22 cellular contexts compared by ENCODE assay signal in the genomic region with DNA sequence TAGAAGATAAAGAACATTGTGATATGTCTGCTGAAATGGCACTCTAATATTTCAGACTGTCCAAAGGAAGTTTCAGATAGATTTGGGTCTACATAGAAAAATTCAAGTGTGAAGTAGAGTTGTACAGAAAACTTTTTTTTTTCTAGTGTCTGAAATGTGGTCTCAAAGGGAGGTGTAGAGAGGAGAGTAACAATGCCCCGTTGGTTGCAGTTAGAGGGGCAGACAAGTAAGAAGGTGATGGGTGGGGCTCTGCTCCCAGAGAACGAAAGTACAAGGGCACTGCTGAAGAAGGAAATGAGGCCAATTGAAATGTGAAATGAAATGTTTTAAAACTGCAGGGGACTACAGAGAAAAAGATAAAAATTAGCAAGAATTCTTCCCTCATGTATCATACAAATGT.
DNase-seq lines count a peak whose midpoint lies in the region; ATAC-seq and TF ChIP-seq lines count a peak whose summit lies in the region.
"Had no signal": no experiment of that assay in that cellular context is flagged by ENCODE, and none has a peak within 500 bp of the region (broad histone marks: within the 10 kb centered on the region; RNA-seq: fewer than 3 reads in every experiment).

No MANE protein-coding gene starts in this region.

- DNase-seq in SJSA1 (ENCODE audit: low read depth in 1 of 2, low spot score in 2 of 2) (peak; percentile 47 to 71), naive B cell (no peak), type B pancreatic cell (ENCODE audit: extremely low spot score, unreplicated experiment) (no peak), COLO829 (ENCODE audit: low spot score) (no peak), NCI-H1105 treated with DMSO at 0.1 percent for 48 hours (lab: John Stamatoyannopoulos, UW) (no peak)
- no peak for DNase-seq in activated CD8-positive, alpha-beta memory T cell treated with anti-CD3 and anti-CD28 coated beads, Interleukin-2, amount 50 U/mL, for 4 hours
- DNase-seq: ACHN; CD8-positive, alpha-beta T cell; MM.1S; NCI-H1048; NCI-H1436 treated with DMSO at 0.1 percent for 48 hours; NCI-H2029; NCI-H2227 treated with DMSO at 0.1 percent for 48 hours; NCI-H510A treated with DMSO at 0.1 percent for 48 hours; NCI-H748 treated with DMSO at 0.1 percent for 48 hours; SHP77 treated with DMSO at 0.1 percent for 48 hours had no signal

- POLR2A ChIA-PET in HEK293 (lab: Yijun Ruan, JAX): no interaction called here

- H3K9me3 Mint-ChIP-seq in naive B cell (peaks cover 0 to 5% (median 0%) of the 10 kb centered on the region in 7 donors), type B pancreatic cell (no peaks in the 10 kb centered on the region)
- H3K9me3 Mint-ChIP-seq: CD8-positive, alpha-beta T cell had no signal

- H3K4me3 Mint-ChIP-seq in naive B cell (peak overlapping the region in 2 of 8 donors; percentile 11 to 25), type B pancreatic cell (peak overlapping the region; percentile 5)
- H3K4me3 Mint-ChIP-seq: CD8-positive, alpha-beta T cell had no signal

- no peaks in the 10 kb centered on the region for H3K36me3 ChIP-seq in HEK293 (ENCODE audit: control insufficient read depth in 2 of 2, insufficient read depth in 1 of 2, low read length in 2 of 2)
- H3K36me3 ChIP-seq in SJSA1: no peaks in the 10 kb centered on the region
- H3K36me3 ChIP-seq: BLaER1 treated with 17β-estradiol and CSF1 and Interleukin-3, amounts not matched to agents 10 nM and 100 nM had no signal

- H3K27ac Mint-ChIP-seq in naive B cell: peak overlapping the region; percentile 47 to 79 (median 58)
- no peak overlapping the region for H3K27ac Mint-ChIP-seq in type B pancreatic cell
- H3K27ac Mint-ChIP-seq: CD8-positive, alpha-beta T cell had no signal

- TF ChIP-seq CTCF in HEK293 (tag by site-specific recombination; IDR thresholded peaks at IDR 0.05) (no peak), type B pancreatic cell (conservative IDR thresholded peaks at IDR 0.05) (no peak)

- CTCF ChIA-PET in HEK293 (lab: Yijun Ruan, JAX): no interaction called here

- H3K27me3 ChIP-seq in SJSA1 (replicated peaks): no peaks in the 10 kb centered on the region
- H3K27me3 ChIP-seq: BLaER1 treated with 17β-estradiol and CSF1 and Interleukin-3, amounts not matched to agents 10 nM and 100 nM had no signal

- no peak for ATAC-seq in naive B cell (ENCODE audit: low read depth in 2 of 2)
- ATAC-seq: CD8-positive, alpha-beta T cell; HCT116; K562 had no signal

- H3K4me3 ChIP-seq in HEK293 (ENCODE audit: low read depth, low read length) (no peak overlapping the region), SJSA1 (no peak overlapping the region)
- H3K4me3 ChIP-seq: BLaER1 treated with 17β-estradiol and CSF1 and Interleukin-3, amounts not matched to agents 10 nM and 100 nM; GM23248; K562 had no signal

- H3K36me3 Mint-ChIP-seq in naive B cell (peaks cover 43 to 44% of the 10 kb centered on the region in 2 donors), type B pancreatic cell (no peaks in the 10 kb centered on the region)
- H3K36me3 Mint-ChIP-seq: CD8-positive, alpha-beta T cell had no signal

- H3K4me1 ChIP-seq in HEK293 (ENCODE audit: control insufficient read depth, insufficient read depth, low read length): no peaks in the 10 kb centered on the region
- H3K4me1 ChIP-seq in SJSA1 (replicated peaks): peaks cover 25% of the 10 kb centered on the region

- H3K27me3 Mint-ChIP-seq in naive B cell (no peaks in the 10 kb centered on the region), type B pancreatic cell (no peaks in the 10 kb centered on the region)

- H3K27ac ChIP-seq in HEK293 (ENCODE audit: extremely low read depth, low read depth, low read length) (no peak overlapping the region), SJSA1 (peak overlapping the region; percentile 70)
- H3K27ac ChIP-seq: BLaER1 treated with 17β-estradiol and CSF1 and Interleukin-3, amounts not matched to agents 10 nM and 100 nM; GM23248; RWPE1 had no signal

- no peaks in the 10 kb centered on the region for H3K9me3 ChIP-seq in HEK293 (ENCODE audit: control insufficient read depth, insufficient read depth, low read depth, low read length)
- no peaks in the 10 kb centered on the region for H3K9me3 ChIP-seq in SJSA1 (replicated peaks)
- H3K9me3 ChIP-seq: BLaER1 treated with 17β-estradiol and CSF1 and Interleukin-3, amounts not matched to agents 10 nM and 100 nM had no signal

- H3K4me1 Mint-ChIP-seq in naive B cell: peaks cover 52 to 69% (median 64%) of the 10 kb centered on the region in 3 donors
- peaks cover 33% of the 10 kb centered on the region for H3K4me1 Mint-ChIP-seq in type B pancreatic cell (ENCODE audit: unreplicated experiment)

TF ChIP-seq in HEK293, 187 proteins besides CTCF, POLR2A, EP300 and RAD21:
- TF ChIP-seq ZNF184 (tag by site-specific recombination; IDR thresholded peaks at IDR 0.05) (peak; percentile 87), SP2 (tag by site-specific recombination; IDR thresholded peaks at IDR 0.05) (no peak), ZNF76 (tag by site-specific recombination; IDR thresholded peaks at IDR 0.05; ENCODE audit: borderline replicate concordance, low read depth) (no peak), ZNF112 (tag by site-specific recombination; IDR thresholded peaks at IDR 0.05) (no peak), ZNF747 (tag by site-specific recombination; IDR thresholded peaks at IDR 0.05) (no peak)
TF ChIP-seq in HEK293: peak in this region for 1.

Comparison
In these comparisons a context has a peak if more than half of its experiments do, and no peak if none do; other contexts are left out.
1. DNase-seq: peak in SJSA1 (2 of 2); none in naive B cell (single experiment), type B pancreatic cell (single experiment), COLO829 (single experiment), NCI-H1105 treated with DMSO at 0.1 percent for 48 hours (single experiment) and activated CD8-positive, alpha-beta memory T cell treated with anti-CD3 and anti-CD28 coated beads, Interleukin-2, amount 50 U/mL, for 4 hours (single experiment).